26 cellular contexts compared by ENCODE assay signal in genomic region chr11:45667929-45668680, GRCh38. TPM values are rescaled to one million over a fixed set of nuclear protein-coding genes. Genes with fewer than 3 reads are reported as not detected.
DNase-seq lines count a peak whose midpoint lies in the region; ATAC-seq, FAIRE-seq and TF ChIP-seq lines count a peak whose summit lies in the region.
"Had no signal": no experiment of that assay in that cellular context is flagged by ENCODE, and none has a peak within 500 bp of the region (broad histone marks: within the 10 kb centered on the region; RNA-seq: fewer than 3 reads in every experiment).

No MANE protein-coding gene starts in this region.

- no peak overlapping the region for H3K9ac ChIP-seq in kidney (ENCODE audit: low read length in 2 of 2)
- H3K9ac ChIP-seq: BLaER1 treated with 17β-estradiol and CSF1 and Interleukin-3, amounts not matched to agents 10 nM and 100 nM had no signal

- no peak overlapping the region for H2AFZ ChIP-seq in osteoblast (ENCODE audit: low read length)

- H3K27ac ChIP-seq in A549, result no peak overlapping the region
- H3K27ac ChIP-seq in kidney (ENCODE audit: low read depth in 2 of 2, low read length in 2 of 2), result no peak overlapping the region
- H3K27ac ChIP-seq in osteoblast (ENCODE audit: low read depth, low read length), result no peak overlapping the region
- H3K27ac ChIP-seq in Peyer's patch, result no peak overlapping the region
- H3K27ac ChIP-seq: 22Rv1; BLaER1 treated with 17β-estradiol and CSF1 and Interleukin-3, amounts not matched to agents 10 nM and 100 nM had no signal

- CTCF ChIA-PET in A549 (lab: Yijun Ruan, JAX), result interaction anchor here (1.7 to 3.2 kb wide), 4 partner anchors 13 to 293 kb away, joined by 5 to 13 read pairs (median 6); no protein-coding TSS in a partner anchor

- TF ChIP-seq POLR2A in A549 (IDR thresholded peaks at IDR 0.05; ENCODE audit: low read length) (no peak), Peyer's patch (IDR thresholded peaks at IDR 0.05) (no peak)

- no peak for TF ChIP-seq EP300 in A549 (IDR thresholded peaks at IDR 0.05)

- H3K9me3 ChIP-seq in A549 (no peaks in the 10 kb centered on the region), kidney (ENCODE audit: control insufficient read depth in 1 of 2, low read length in 2 of 2) (no peaks in the 10 kb centered on the region), osteoblast (ENCODE audit: low read depth, low read length) (no peaks in the 10 kb centered on the region), Peyer's patch (no peaks in the 10 kb centered on the region)
- H3K9me3 ChIP-seq: BE2C; BLaER1 treated with 17β-estradiol and CSF1 and Interleukin-3, amounts not matched to agents 10 nM and 100 nM; HAP-1 had no signal

- no peak for TF ChIP-seq RAD21 in A549 (conservative IDR thresholded peaks at IDR 0.05 in 1 of 2, IDR thresholded peaks at IDR 0.05 in 1 of 2)

- peaks cover 2% of the 10 kb centered on the region for H4K20me1 ChIP-seq in osteoblast (ENCODE audit: insufficient read depth, low read length)

- POLR2A ChIA-PET in A549 (lab: Yijun Ruan, JAX), result no interaction called here

- 71% methylated on average over 5 of the region's 5 CpGs for WGBS in A549 (ENCODE audit: missing lambda C conversion rate)

- no peak for ATAC-seq in A549
- ATAC-seq in GM19463 (IDR thresholded peaks at IDR 0.05; ENCODE audit: unreplicated experiment), result no peak
- ATAC-seq in GM18517 (IDR thresholded peaks at IDR 0.05; ENCODE audit: unreplicated experiment), result no peak

- DNase-seq in A549 (ENCODE audit: low read depth in 1 of 2, low spot score in 1 of 2) (no peak), NCI-H524 treated with DMSO at 0.1 percent for 48 hours (lab: John Stamatoyannopoulos, UW) (peak; percentile 7), kidney (peak; percentile 15), osteoblast (ENCODE audit: insufficient read length, low spot score, missing footprints) (peak; percentile 11), NCI-H69 (lab: John Stamatoyannopoulos, UW) (no peak), Peyer's patch (no peak)
- DNase-seq: ACHN; AML-193; BE2C; Calu3; CD4-positive, alpha-beta T cell; CD8-positive, alpha-beta memory T cell; GF-D8; GOT3; HFFc6 had no signal

- H3K4me3 ChIP-seq in A549, result no peak overlapping the region
- no peak overlapping the region for H3K4me3 ChIP-seq in kidney (ENCODE audit: low read length in 2 of 2)
- no peak overlapping the region for H3K4me3 ChIP-seq in osteoblast (ENCODE audit: insufficient read depth, low read length)
- H3K4me3 ChIP-seq in Peyer's patch, result no peak overlapping the region
- H3K4me3 ChIP-seq: BLaER1 treated with 17β-estradiol and CSF1 and Interleukin-3, amounts not matched to agents 10 nM and 100 nM; HAP-1 had no signal

- H3K27me3 ChIP-seq in osteoblast (ENCODE audit: insufficient read depth, low read length) (peaks cover 39% of the 10 kb centered on the region), Peyer's patch (peaks cover 0 to 25% of the 10 kb centered on the region in 2 donors)

- FAIRE-seq in A549 (lab: Jason Lieb, UNC) (no peak), kidney (lab: Jason Lieb, UNC) (no peak)
- FAIRE-seq: A204.1, GM12891, GM18507, H54 had no signal

- no peaks in the 10 kb centered on the region for H3K79me2 ChIP-seq in osteoblast (ENCODE audit: insufficient read depth, low read length)

- H3K36me3 ChIP-seq in kidney (ENCODE audit: control insufficient read depth in 1 of 2, insufficient read depth in 2 of 2, low read length in 2 of 2) (no peaks in the 10 kb centered on the region), osteoblast (ENCODE audit: insufficient read depth, low read length) (no peaks in the 10 kb centered on the region), Peyer's patch (no peaks in the 10 kb centered on the region)
- H3K36me3 ChIP-seq: BE2C; BLaER1 treated with 17β-estradiol and CSF1 and Interleukin-3, amounts not matched to agents 10 nM and 100 nM; HAP-1 had no signal

- intact Hi-C loops in kidney (cut with DNase I), result no loop called here

- H3K4me2 ChIP-seq in A549, result no peak overlapping the region
- H3K4me2 ChIP-seq in osteoblast (ENCODE audit: insufficient read depth, low read length), result no peak overlapping the region
- H3K4me2 ChIP-seq: BLaER1 treated with 17β-estradiol and CSF1 and Interleukin-3, amounts not matched to agents 10 nM and 100 nM had no signal

- TF ChIP-seq CTCF in A549 (IDR thresholded peaks at IDR 0.05) (no peak), kidney (IDR thresholded peaks at IDR 0.05; ENCODE audit: borderline replicate concordance, extremely low read depth, insufficient read depth) (no peak), osteoblast (IDR thresholded peaks at IDR 0.05; ENCODE audit: extremely low read depth, low read depth, low read length) (no peak), Peyer's patch (IDR thresholded peaks at IDR 0.05) (no peak)

- H3K4me1 ChIP-seq in A549 (peaks cover 20% of the 10 kb centered on the region), kidney (ENCODE audit: control insufficient read depth in 1 of 2, insufficient read depth in 1 of 2, low read depth in 1 of 2, low read length in 2 of 2) (peaks cover 0 to 6% of the 10 kb centered on the region in 2 donors), osteoblast (ENCODE audit: insufficient read depth, low read length) (peaks cover 16% of the 10 kb centered on the region), Peyer's patch (peaks cover 0 to 22% (median 8%) of the 10 kb centered on the region in 4 donors)
- H3K4me1 ChIP-seq: BE2C, HAP-1 had no signal

TF ChIP-seq in A549, 52 proteins besides CTCF, POLR2A, EP300 and RAD21:
- TF ChIP-seq ZSCAN20 (CRISPR knock-in tag; IDR thresholded peaks at IDR 0.05) (no peak), RFX5 (IDR thresholded peaks at IDR 0.05) (no peak), MAX (IDR thresholded peaks at IDR 0.05) (no peak), JUNB (IDR thresholded peaks at IDR 0.05) (no peak), MYC (IDR thresholded peaks at IDR 0.05; ENCODE audit: borderline replicate concordance, low read length) (no peak), ZFP36 (IDR thresholded peaks at IDR 0.05; ENCODE audit: borderline replicate concordance, partially characterized antibody) (peak; percentile 63)

RNA-seq across cellular contexts. Expression of gene CHST1, which starts 2.7 kb away (rescaled TPM):
- polyA plus RNA-seq in A549 (2011; rRNA removed) (0.22 and 0.40 TPM in 2 replicates), A549 (2017; fragmentation: RNase III; extraction: RNeasy Plus Mini Kit Qiagen cat#74134 plus additional on column Dnase treatment) (0.41 to 0.89 TPM (median 0.59 TPM) in 3 replicates), kidney (ENCODE audit: insufficient read depth, low read depth, low replicate concordance) (2.9 TPM)
- polyA plus RNA-seq in A549 (2012; cell fraction: cytosol; rRNA removed), result 0.62 and 0.74 TPM in 2 replicates
- polyA plus RNA-seq in A549 (2012; cell fraction: nucleus; rRNA removed), result 1.8 and 2.8 TPM in 2 replicates
- polyA minus RNA-seq in A549 (2011; rRNA and poly(A)+ RNA removed), result not detected in 2 replicates
- total RNA-seq in kidney (2.8 TPM), osteoblast (1.1 and 1.5 TPM in 2 replicates), Peyer's patch (10 to 100 TPM in 1 of 4 donors, 1 to 10 TPM in 2, under 1 TPM in 1; 0.53 to 11.6 (median 1.4) TPM)
- total RNA-seq: Calu3; CD4-positive, alpha-beta T cell; G401 had no signal
- polyA plus RNA-seq: CD14-positive monocyte; CD8-positive, alpha-beta memory T cell had no signal

Comparison
In these comparisons a context has a peak if more than half of its experiments do, and no peak if none do; other contexts are left out.
1. DNase-seq: peak in NCI-H524 treated with DMSO at 0.1 percent for 48 hours (single experiment), kidney (single experiment) and osteoblast (single experiment); none in A549 (0 of 2), NCI-H69 (single experiment) and Peyer's patch (0 of 3).